ENCODE assay signal across 8 cellular contexts in genomic region chr14:24194873-24195185, GRCh38. TPM values are rescaled to one million over a fixed set of nuclear protein-coding genes. Genes with fewer than 3 reads are reported as not detected.
DNase-seq lines count a peak whose midpoint lies in the region; ATAC-seq and TF ChIP-seq lines count a peak whose summit lies in the region.

No MANE protein-coding gene starts in this region.

- peak overlapping the region; percentile 96 for H3K4me3 Mint-ChIP-seq in activated B cell treated with CpG ODN at 0.5 μM for 24 hours

- TF ChIP-seq CTCF in GM12875 (IDR thresholded peaks at IDR 0.05; ENCODE audit: borderline replicate concordance, insufficient read depth, low read depth, low read length) (no peak), activated B cell treated with CpG ODN at 0.5 μM for 24 hours (IDR thresholded peaks at IDR 0.05) (no peak), gastroesophageal sphincter (IDR thresholded peaks at IDR 0.05) (no peak), gastrocnemius medialis (IDR thresholded peaks at IDR 0.05 in 4 of 5, conservative IDR thresholded peaks at IDR 0.05 in 1 of 5) (no peak)

- TF ChIP-seq EP300 in gastroesophageal sphincter (IDR thresholded peaks at IDR 0.05) = no peak

- in situ Hi-C loops in gastrocnemius medialis (cut with MboI; ENCODE audit: low sequenced_read_pairs in 4 of 4) = no loop called here

- H3K4me1 ChIP-seq in gastroesophageal sphincter (peaks cover 4 to 51% (median 16%) of the 10 kb centered on the region in 3 donors), gastrocnemius medialis (peaks cover 21% of the 10 kb centered on the region in 2 donors)

- TF ChIP-seq POLR2A in gastroesophageal sphincter (IDR thresholded peaks at IDR 0.05) = no peak
- no peak for TF ChIP-seq POLR2A in gastrocnemius medialis (IDR thresholded peaks at IDR 0.05)

- peak overlapping the region; percentile 85 to 99 (median 96) for H3K27ac ChIP-seq in gastroesophageal sphincter
- H3K27ac ChIP-seq in gastrocnemius medialis = peak overlapping the region; percentile 93 to 96 (median 95)

- no peaks in the 10 kb centered on the region for H3K9me3 Mint-ChIP-seq in activated B cell treated with CpG ODN at 0.5 μM for 24 hours

- H3K36me3 ChIP-seq in gastroesophageal sphincter = peaks cover 0 to 50% of the 10 kb centered on the region in 2 donors
- H3K36me3 ChIP-seq in gastrocnemius medialis = peaks cover 0 to 24% of the 10 kb centered on the region in 2 donors

- WGBS in gastroesophageal sphincter (ENCODE audit: low coverage in 1 of 2), 2 donors = 41 to 80% methylated on average over 1 to 3 of the region's 8 CpGs

- no peaks in the 10 kb centered on the region for H3K27me3 ChIP-seq in gastroesophageal sphincter
- H3K27me3 ChIP-seq in gastrocnemius medialis = no peaks in the 10 kb centered on the region

- peak overlapping the region; percentile 70 for H3K4me3 ChIP-seq in GM12875 (ENCODE audit: low read depth, low read length)
- peak overlapping the region; percentile 82 to 83 for H3K4me3 ChIP-seq in gastroesophageal sphincter
- H3K4me3 ChIP-seq in gastrocnemius medialis = peak overlapping the region; percentile 84 to 100 (median 93)

- peak overlapping the region; percentile 97 for H3K27ac Mint-ChIP-seq in activated B cell treated with CpG ODN at 0.5 μM for 24 hours

- no peak for ATAC-seq in activated B cell treated with CpG ODN at 0.5 μM for 24 hours (ENCODE audit: low read depth)
- no peak for ATAC-seq in gastroesophageal sphincter
- ATAC-seq in gastrocnemius medialis = peak in 1 of 2 donors; percentile 11
- no peak for ATAC-seq in HG02610 (IDR thresholded peaks at IDR 0.05; ENCODE audit: unreplicated experiment)

- intact Hi-C loops in activated B cell treated with CpG ODN at 0.5 μM for 24 hours (cut with micrococcal nuclease) (loop anchor here (1.0 to 5.0 kb wide), 6 partner anchors 18 to 237 kb away; partner anchors contain the start of genes CHMP4A, GMPR2, IRF9 and NEDD8), gastrocnemius medialis (cut with DNase I; ENCODE audit: low total_unique reads) (loop anchor here (2.0 kb wide), 2 partner anchors 20 to 48 kb away; partner anchors contain the start of gene TINF2)

- CTCF ChIA-PET in activated B cell treated with CpG ODN at 0.5 μM for 24 hours (lab: Charles Lee) = interaction anchor here (1.5 to 1.9 kb wide), 2 partner anchors 34 to 237 kb away, joined by 5 to 7 read pairs; partner anchors contain the start of gene IRF9

- no peaks in the 10 kb centered on the region for H3K9me3 ChIP-seq in gastroesophageal sphincter
- H3K9me3 ChIP-seq in gastrocnemius medialis = no peaks in the 10 kb centered on the region

- POLR2A ChIA-PET in activated B cell treated with CpG ODN at 0.5 μM for 24 hours (lab: Charles Lee) = interaction anchor here (1.0 to 4.1 kb wide), 19 partner anchors 12 to 873 kb away, joined by 3 to 143 read pairs (median 11); partner anchors contain the start of genes CHMP4A, CIDEB, DCAF11 and EMC9

- DNase-seq in activated B cell treated with CpG ODN at 0.5 μM for 24 hours = no peak
- no peak for DNase-seq in gastrocnemius medialis
- no peak for DNase-seq in medulla oblongata (ENCODE audit: extremely low spot score)
- no peak for DNase-seq in central memory CD4-positive, alpha-beta T cell
- DNase-seq in ureter (ENCODE audit: low spot score) = no peak

- peaks cover 48% of the 10 kb centered on the region for H3K4me1 Mint-ChIP-seq in activated B cell treated with CpG ODN at 0.5 μM for 24 hours

- H3K36me3 Mint-ChIP-seq in activated B cell treated with CpG ODN at 0.5 μM for 24 hours (ENCODE audit: low read depth) = peaks cover 47% of the 10 kb centered on the region

- no peaks in the 10 kb centered on the region for H3K27me3 Mint-ChIP-seq in activated B cell treated with CpG ODN at 0.5 μM for 24 hours

RNA-seq across cellular contexts. Expression of gene TM9SF1, which starts 0.4 kb away (rescaled TPM):
- total RNA-seq in activated B cell treated with CpG ODN at 0.5 μM for 24 hours (24.5 and 26.3 TPM in 2 replicates), gastroesophageal sphincter (10 to 100 TPM; 34.7 to 53.3 (median 45.0) TPM), gastrocnemius medialis (10 to 100 TPM; 31.4 to 46.4 (median 36.7) TPM), ureter (42.9 TPM)

RNA-seq across cellular contexts. Expression of gene IPO4, which starts 6.2 kb away (rescaled TPM):
- total RNA-seq in activated B cell treated with CpG ODN at 0.5 μM for 24 hours = 76.4 and 80.3 TPM in 2 replicates
- total RNA-seq in gastroesophageal sphincter = 10 to 100 TPM; 16.8 to 31.6 (median 27.0) TPM
- 10 to 100 TPM; 35.7 to 73.2 (median 55.4) TPM for total RNA-seq in gastrocnemius medialis
- total RNA-seq in ureter = 69.1 TPM

RNA-seq across cellular contexts. Expression of gene TSSK4, which starts 10.7 kb away (rescaled TPM):
- total RNA-seq in activated B cell treated with CpG ODN at 0.5 μM for 24 hours (0.66 and 0.98 TPM in 2 replicates), gastroesophageal sphincter (under 1 TPM in 1 of 4 donors, not detected in 3; 0.40 TPM), gastrocnemius medialis (not detected), ureter (2.1 TPM)

RNA-seq across cellular contexts. Expression of gene CHMP4A, which starts 18.5 kb away (rescaled TPM):
- total RNA-seq in activated B cell treated with CpG ODN at 0.5 μM for 24 hours = 88.5 and 117 TPM in 2 replicates
- 100 to 1,000 TPM in 2 of 4 donors, 10 to 100 TPM in 2; 93.4 to 134 (median 106) TPM for total RNA-seq in gastroesophageal sphincter
- 10 to 100 TPM; 13.6 to 29.8 (median 20.7) TPM for total RNA-seq in gastrocnemius medialis
- total RNA-seq in ureter = 58.6 TPM

RNA-seq across cellular contexts. Expression of gene MDP1, which starts 21.0 kb away (rescaled TPM):
- total RNA-seq in activated B cell treated with CpG ODN at 0.5 μM for 24 hours (12.7 and 16.3 TPM in 2 replicates), gastroesophageal sphincter (10 to 100 TPM in 3 of 4 donors, 1 to 10 TPM in 1; 6.9 to 17.1 (median 11.4) TPM), gastrocnemius medialis (10 to 100 TPM in 3 of 4 donors, 1 to 10 TPM in 1; 6.7 to 19.2 (median 13.9) TPM), ureter (17.0 TPM)
